18 cellular contexts compared by ENCODE assay signal in genomic region chr1:18032475-18032874, GRCh38.
"Had no signal": no experiment of that assay in that cellular context is flagged by ENCODE, and none has a peak within 500 bp of the region (broad histone marks: within the 10 kb centered on the region; RNA-seq: fewer than 3 reads in every experiment).

No MANE protein-coding gene starts in this region.

- H3K4me3 ChIP-seq: SJSA1, SK-N-MC had no signal

- FAIRE-seq: RCC 7860 had no signal

- H3K36me3 ChIP-seq: SJSA1 had no signal

- H3K4me1 ChIP-seq: SJSA1 had no signal

- H3K9me3 ChIP-seq: SJSA1 had no signal

- H3K27ac ChIP-seq: SJSA1, SK-N-MC had no signal

- DNase-seq: KBM-7, MV-4-11, NCI-H1048, NCI-H1105, NCI-H1694, NCI-H187 treated with DMSO at 0.1 percent for 48 hours, NCI-H2029 treated with DMSO at 0.1 percent for 48 hours, NCI-H226, NCI-H446 treated with DMSO at 0.1 percent for 48 hours, NCI-H510A treated with DMSO at 0.1 percent for 48 hours, NCI-H526, NCI-H774, Right ventricle myocardium superior, RPMI8226, SIG-M5 had no signal
